In the genomic region with DNA sequence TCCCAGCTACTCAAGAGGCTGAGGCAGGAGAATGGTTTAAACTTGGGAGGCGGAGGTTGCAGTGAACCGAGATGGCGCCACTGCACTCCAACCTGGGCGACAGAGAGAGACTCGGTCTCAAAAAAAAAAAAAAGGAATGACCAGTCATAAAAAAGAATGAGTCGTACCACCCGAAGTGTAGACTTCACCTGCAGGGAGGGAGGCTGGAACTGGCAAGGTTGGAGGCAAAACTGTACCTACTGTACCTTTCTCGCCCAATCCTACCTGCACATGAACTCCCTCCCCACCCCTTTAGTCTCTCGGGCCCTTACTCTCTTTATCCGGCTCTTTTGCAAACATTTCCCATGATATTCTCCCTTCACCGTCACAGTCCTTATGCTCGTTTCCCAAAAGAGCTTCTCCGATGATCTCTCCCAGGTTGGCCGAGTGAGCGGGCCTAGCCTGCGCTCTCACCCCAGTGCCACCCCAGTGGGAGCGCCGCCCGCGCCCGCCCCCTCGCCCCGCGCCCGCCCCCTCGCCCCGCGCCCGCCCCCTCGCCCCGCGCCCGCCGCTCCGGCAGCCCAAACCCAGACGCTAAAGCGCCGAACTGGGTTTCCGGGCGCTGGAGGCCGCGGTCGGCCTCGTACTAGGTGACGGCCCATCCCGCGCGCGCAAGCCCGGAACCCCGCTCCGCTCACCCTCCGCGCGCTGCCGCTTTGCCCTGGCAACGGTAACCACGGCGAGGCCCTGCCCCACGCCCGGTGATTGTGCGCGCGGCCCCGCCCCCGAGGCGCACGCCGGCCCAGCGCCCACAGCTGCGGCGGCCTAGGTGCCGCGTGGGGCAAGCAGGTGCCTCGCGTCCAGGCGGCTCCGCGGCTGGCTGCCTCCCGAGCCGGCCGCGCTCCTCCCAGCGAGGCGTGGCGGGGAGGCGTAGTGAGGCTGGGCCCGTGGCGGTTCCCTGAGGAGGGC, we compare ENCODE assay signal across 8 cellular contexts. TPM values are rescaled to one million over a fixed set of nuclear protein-coding genes. Genes with fewer than 3 reads are reported as not detected.
A peak's percentile ranks its signal among the peaks of the same experiment; 100 is the strongest.
DNase-seq lines count a peak whose midpoint lies in the region; ATAC-seq and TF ChIP-seq lines count a peak whose summit lies in the region.

Gene SMKR1, plus strand, starts transcription at position 772 of the 948 bp plus-strand sequence. CDS start 294 bp downstream, outside the sequence.

- peak; percentile 80 for ATAC-seq in GM21367 (IDR thresholded peaks at IDR 0.05; ENCODE audit: unreplicated experiment)

- H3K27me3 ChIP-seq in neuron (ENCODE audit: insufficient read depth, low read length), result peaks cover 3% of the 10 kb centered on the region

- H3K4me1 ChIP-seq in neuron (ENCODE audit: insufficient read depth, low read length), result peaks cover 13% of the 10 kb centered on the region

- no peaks in the 10 kb centered on the region for H3K36me3 ChIP-seq in neuron (ENCODE audit: insufficient read depth, low read length)

- H3K4me3 ChIP-seq in fibroblast of the aortic adventitia (ENCODE audit: low read depth, low read length) (peak within 1 kb of the TSS; percentile 62), neuron (ENCODE audit: low read length) (peak within 1 kb of the TSS; percentile 85)

- TF ChIP-seq CTCF in fibroblast of the aortic adventitia (IDR thresholded peaks at IDR 0.05; ENCODE audit: insufficient read depth, low read length), result no peak

- DNase-seq in D341Med (ENCODE audit: low spot score), result peak; percentile 97
- DNase-seq in HUDEP-2 (lab: John Stamatoyannopoulos, UW; ENCODE audit: unreplicated experiment in 76 of 76), result peak in 59 of 76 experiments; percentile 2 to 67 (median 42)
- DNase-seq in OCI-M1 (lab: John Stamatoyannopoulos, UW), result peak; percentile 54
- peak; percentile 93 for DNase-seq in activated T-helper 1 cell treated with Interleukin-2 at 50 U/mL for 16 hours (ENCODE audit: low read depth)
- peak; percentile 50 for DNase-seq in fibroblast of the aortic adventitia (ENCODE audit: low read depth)
- peak; percentile 38 for DNase-seq in stromal cell of bone marrow (ENCODE audit: low read depth)

- no peaks in the 10 kb centered on the region for H3K9me3 ChIP-seq in neuron (ENCODE audit: low read length)

- H2AFZ ChIP-seq in neuron (ENCODE audit: low read depth, low read length), result peak within 1 kb of the TSS; percentile 98

RNA-seq across cellular contexts. Expression of gene SMKR1, which starts in this region (rescaled TPM):
- 0.65 and 0.72 TPM in 2 replicates for total RNA-seq in fibroblast of the aortic adventitia (ENCODE audit: low replicate concordance)

Comparison
In these comparisons a context has a peak if more than half of its experiments do, and no peak if none do; other contexts are left out.
1. Peak in every context shown above with its lines: DNase-seq, ATAC-seq and H3K4me3 ChIP-seq.
2. Peak in DNase-seq and H3K4me3 ChIP-seq in fibroblast of the aortic adventitia; RNA of the gene not detected or under 1 TPM.
3. DNase-seq: peak in every context shown above with its lines; median percentile 97 in D341Med; 93 in activated T-helper 1 cell treated with Interleukin-2 at 50 U/mL for 16 hours; 54 in OCI-M1; 50 in fibroblast of the aortic adventitia; 42 in HUDEP-2; 38 in stromal cell of bone marrow.